8 cellular contexts compared by ENCODE assay signal in the genomic region with DNA sequence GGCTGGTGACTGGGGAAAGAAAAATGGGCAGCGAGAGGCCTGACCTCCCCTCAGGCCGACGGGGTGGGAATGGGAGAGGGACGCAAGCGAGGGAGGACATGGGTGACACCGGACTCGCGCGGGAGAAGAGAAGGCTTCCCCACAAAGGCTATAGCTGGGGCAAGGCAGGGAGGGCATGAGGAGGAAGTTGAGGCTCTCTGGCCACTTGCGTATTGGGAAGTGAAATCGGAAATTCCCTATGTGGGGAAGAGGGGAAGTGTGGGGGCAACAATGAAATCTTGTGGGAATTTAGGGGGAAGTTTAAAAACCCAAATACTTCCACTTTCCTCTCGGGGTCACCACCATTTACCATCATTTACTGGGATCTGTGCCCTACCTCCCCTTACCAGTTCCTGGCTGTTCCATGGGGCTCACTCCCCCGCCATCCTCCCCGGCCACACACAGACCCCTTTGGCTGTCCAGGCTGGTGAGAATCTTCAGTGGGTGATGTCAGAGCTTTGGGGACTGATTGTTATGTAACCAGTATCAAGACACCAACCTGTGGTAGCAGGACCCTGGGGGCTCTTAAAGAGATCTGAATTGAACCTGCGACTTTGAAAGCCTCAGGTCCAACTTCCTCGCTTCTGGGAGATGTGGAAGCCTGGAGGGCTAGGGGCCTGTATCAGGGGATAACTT. TPM values are rescaled to one million over a fixed set of nuclear protein-coding genes. Genes with fewer than 3 reads are reported as not detected.
DNase-seq lines count a peak whose midpoint lies in the region; ATAC-seq lines count a peak whose summit lies in the region.

No MANE protein-coding gene starts in this region.

- intact Hi-C loops in activated T-helper 1 cell treated with anti-CD3 and anti-CD28 coated beads, Interleukin-12 subunit alpha, Interleukin-12 subunit beta, Interleukin-2, Interleukin-4 antibody, amounts not matched to agents 30 ng/mL and 10 ng/mL and 1 ng/mL, durations not matched to agents 14 hours and 24 hours and 36 hours (cut with micrococcal nuclease): loop anchor here (2.0 to 5.0 kb wide), 5 partner anchors 77 to 693 kb away; a partner anchor contains a TSS

- peak overlapping the region; percentile 96 for H3K27ac Mint-ChIP-seq in activated naive CD4-positive, alpha-beta T cell treated with anti-CD3 and anti-CD28 coated beads, Interleukin-2, amount 50 U/mL, for 24 hours
- H3K27ac Mint-ChIP-seq in activated T-helper 1 cell treated with anti-CD3 and anti-CD28 coated beads, Interleukin-12 subunit alpha, Interleukin-12 subunit beta, Interleukin-2, Interleukin-4 antibody, amounts not matched to agents 30 ng/mL and 10 ng/mL and 1 ng/mL, durations not matched to agents 14 hours and 24 hours and 36 hours: peak overlapping the region; percentile 83
- H3K27ac Mint-ChIP-seq in stimulated activated memory B cell treated with anti-CD40 and anti-IgM and Interleukin-4, amounts not matched to agents 10 μg/mL and 1 μg/mL and 100 μg/mL, for 72 hours: peak overlapping the region; percentile 86

- H3K4me1 Mint-ChIP-seq in activated naive CD4-positive, alpha-beta T cell treated with anti-CD3 and anti-CD28 coated beads, Interleukin-2, amount 50 U/mL, for 24 hours: peaks cover 63% of the 10 kb centered on the region
- peaks cover 61% of the 10 kb centered on the region for H3K4me1 Mint-ChIP-seq in activated T-helper 1 cell treated with anti-CD3 and anti-CD28 coated beads, Interleukin-12 subunit alpha, Interleukin-12 subunit beta, Interleukin-2, Interleukin-4 antibody, amounts not matched to agents 30 ng/mL and 10 ng/mL and 1 ng/mL, durations not matched to agents 14 hours and 24 hours and 36 hours (ENCODE audit: low read depth)
- peaks cover 61% of the 10 kb centered on the region for H3K4me1 Mint-ChIP-seq in stimulated activated memory B cell treated with anti-CD40 and anti-IgM and Interleukin-4, amounts not matched to agents 10 μg/mL and 1 μg/mL and 100 μg/mL, for 72 hours

- no peaks in the 10 kb centered on the region for H3K9me3 Mint-ChIP-seq in activated naive CD4-positive, alpha-beta T cell treated with anti-CD3 and anti-CD28 coated beads, Interleukin-2, amount 50 U/mL, for 24 hours
- H3K9me3 Mint-ChIP-seq in activated T-helper 1 cell treated with anti-CD3 and anti-CD28 coated beads, Interleukin-12 subunit alpha, Interleukin-12 subunit beta, Interleukin-2, Interleukin-4 antibody, amounts not matched to agents 30 ng/mL and 10 ng/mL and 1 ng/mL, durations not matched to agents 14 hours and 24 hours and 36 hours: no peaks in the 10 kb centered on the region
- no peaks in the 10 kb centered on the region for H3K9me3 Mint-ChIP-seq in stimulated activated memory B cell treated with anti-CD40 and anti-IgM and Interleukin-4, amounts not matched to agents 10 μg/mL and 1 μg/mL and 100 μg/mL, for 72 hours

- no peak for DNase-seq in activated naive CD4-positive, alpha-beta T cell (lab: John Stamatoyannopoulos, UW)
- DNase-seq in activated T-helper 1 cell treated with anti-CD3 and anti-CD28 coated beads, Interleukin-12 subunit alpha, Interleukin-12 subunit beta, Interleukin-2, Interleukin-4 antibody, amounts not matched to agents 30 ng/mL and 10 ng/mL and 1 ng/mL, durations not matched to agents 14 hours and 24 hours and 36 hours (ENCODE audit: low spot score): no peak
- no peak for DNase-seq in ACHN
- DNase-seq in stimulated activated naive CD4-positive, alpha-beta T cell treated with Interleukin-2 at 50 U/mL for 16 hours (lab: John Stamatoyannopoulos, UW): no peak
- no peak for DNase-seq in NCI-H774 (lab: John Stamatoyannopoulos, UW)

- in situ Hi-C loops in ACHN (cut with HindIII; ENCODE audit: low pct_ligation_motif_present, low pct_unique_long_range_greater_than_20kb, low sequenced_read_pairs): no loop called here

- H3K4me3 ChIP-seq in iPS-11a (ENCODE audit: low read depth, low read length): peak overlapping the region; percentile 89

- H3K4me3 Mint-ChIP-seq in activated naive CD4-positive, alpha-beta T cell treated with anti-CD3 and anti-CD28 coated beads, Interleukin-2, amount 50 U/mL, for 24 hours: peak overlapping the region; percentile 93
- peak overlapping the region; percentile 88 for H3K4me3 Mint-ChIP-seq in activated T-helper 1 cell treated with anti-CD3 and anti-CD28 coated beads, Interleukin-12 subunit alpha, Interleukin-12 subunit beta, Interleukin-2, Interleukin-4 antibody, amounts not matched to agents 30 ng/mL and 10 ng/mL and 1 ng/mL, durations not matched to agents 14 hours and 24 hours and 36 hours
- peak overlapping the region; percentile 95 for H3K4me3 Mint-ChIP-seq in stimulated activated memory B cell treated with anti-CD40 and anti-IgM and Interleukin-4, amounts not matched to agents 10 μg/mL and 1 μg/mL and 100 μg/mL, for 72 hours

- H3K27me3 Mint-ChIP-seq in activated naive CD4-positive, alpha-beta T cell treated with anti-CD3 and anti-CD28 coated beads, Interleukin-2, amount 50 U/mL, for 24 hours: no peaks in the 10 kb centered on the region
- no peaks in the 10 kb centered on the region for H3K27me3 Mint-ChIP-seq in activated T-helper 1 cell treated with anti-CD3 and anti-CD28 coated beads, Interleukin-12 subunit alpha, Interleukin-12 subunit beta, Interleukin-2, Interleukin-4 antibody, amounts not matched to agents 30 ng/mL and 10 ng/mL and 1 ng/mL, durations not matched to agents 14 hours and 24 hours and 36 hours (ENCODE audit: insufficient read depth)
- no peaks in the 10 kb centered on the region for H3K27me3 Mint-ChIP-seq in stimulated activated memory B cell treated with anti-CD40 and anti-IgM and Interleukin-4, amounts not matched to agents 10 μg/mL and 1 μg/mL and 100 μg/mL, for 72 hours

- H3K36me3 Mint-ChIP-seq in activated naive CD4-positive, alpha-beta T cell treated with anti-CD3 and anti-CD28 coated beads, Interleukin-2, amount 50 U/mL, for 24 hours: peaks cover 2% of the 10 kb centered on the region
- peaks cover 25% of the 10 kb centered on the region for H3K36me3 Mint-ChIP-seq in activated T-helper 1 cell treated with anti-CD3 and anti-CD28 coated beads, Interleukin-12 subunit alpha, Interleukin-12 subunit beta, Interleukin-2, Interleukin-4 antibody, amounts not matched to agents 30 ng/mL and 10 ng/mL and 1 ng/mL, durations not matched to agents 14 hours and 24 hours and 36 hours (ENCODE audit: low read depth)
- peaks cover 34% of the 10 kb centered on the region for H3K36me3 Mint-ChIP-seq in stimulated activated memory B cell treated with anti-CD40 and anti-IgM and Interleukin-4, amounts not matched to agents 10 μg/mL and 1 μg/mL and 100 μg/mL, for 72 hours

- no peak for ATAC-seq in stimulated activated memory B cell treated with anti-CD40 and anti-IgM and Interleukin-4, amounts not matched to agents 10 μg/mL and 1 μg/mL and 100 μg/mL, for 72 hours

RNA-seq across cellular contexts. Expression of a gene that starts 0.9 kb away (rescaled TPM):
- 88.0 and 96.9 TPM in 2 replicates for total RNA-seq in activated T-helper 1 cell treated with anti-CD3 and anti-CD28 coated beads, Interleukin-12 subunit alpha, Interleukin-12 subunit beta, Interleukin-2, Interleukin-4 antibody, amounts not matched to agents 30 ng/mL and 10 ng/mL and 1 ng/mL, durations not matched to agents 14 hours and 24 hours and 36 hours

RNA-seq across cellular contexts. Expression of a gene that starts 34.9 kb away (rescaled TPM):
- total RNA-seq in activated T-helper 1 cell treated with anti-CD3 and anti-CD28 coated beads, Interleukin-12 subunit alpha, Interleukin-12 subunit beta, Interleukin-2, Interleukin-4 antibody, amounts not matched to agents 30 ng/mL and 10 ng/mL and 1 ng/mL, durations not matched to agents 14 hours and 24 hours and 36 hours: 0.29 and 0.44 TPM in 2 replicates

RNA-seq across cellular contexts. Expression of a gene that starts 37.6 kb away (rescaled TPM):
- 24.6 and 24.9 TPM in 2 replicates for total RNA-seq in activated T-helper 1 cell treated with anti-CD3 and anti-CD28 coated beads, Interleukin-12 subunit alpha, Interleukin-12 subunit beta, Interleukin-2, Interleukin-4 antibody, amounts not matched to agents 30 ng/mL and 10 ng/mL and 1 ng/mL, durations not matched to agents 14 hours and 24 hours and 36 hours

RNA-seq across cellular contexts. Expression of a gene that starts 45.1 kb away (rescaled TPM):
- 7.3 and 14.0 TPM in 2 replicates for total RNA-seq in activated T-helper 1 cell treated with anti-CD3 and anti-CD28 coated beads, Interleukin-12 subunit alpha, Interleukin-12 subunit beta, Interleukin-2, Interleukin-4 antibody, amounts not matched to agents 30 ng/mL and 10 ng/mL and 1 ng/mL, durations not matched to agents 14 hours and 24 hours and 36 hours

RNA-seq across cellular contexts. Expression of a gene that starts 56.3 kb away (rescaled TPM):
- not detected in 2 replicates for total RNA-seq in activated T-helper 1 cell treated with anti-CD3 and anti-CD28 coated beads, Interleukin-12 subunit alpha, Interleukin-12 subunit beta, Interleukin-2, Interleukin-4 antibody, amounts not matched to agents 30 ng/mL and 10 ng/mL and 1 ng/mL, durations not matched to agents 14 hours and 24 hours and 36 hours
